Comparison of ENCODE assay signal across 8 cellular contexts in genomic region chr19:43596842-43597461, GRCh38. TPM values are rescaled to one million over a fixed set of nuclear protein-coding genes. Genes with fewer than 3 reads are reported as not detected.
DNase-seq lines count a peak whose midpoint lies in the region; ATAC-seq, FAIRE-seq and TF ChIP-seq lines count a peak whose summit lies in the region.

No MANE protein-coding gene starts in this region.

- H3K9me2 ChIP-seq in DOHH2 (replicated peaks; ENCODE audit: control insufficient read depth, low read length): no peaks in the 10 kb centered on the region

- peaks cover 18% of the 10 kb centered on the region for H3K4me1 ChIP-seq in DOHH2 (ENCODE audit: control insufficient read depth, low read length)
- H3K4me1 ChIP-seq in H1 (replicated peaks in 1 of 4; ENCODE audit: control insufficient read depth in 3 of 4, insufficient read depth in 4 of 4, low read length in 3 of 4): peaks cover 2 to 6% (median 3%) of the 10 kb centered on the region in 4 experiments; a peak in 6 of 7 replicates
- H3K4me1 ChIP-seq in neutrophil (ENCODE audit: control insufficient read depth in 1 of 2, insufficient read depth in 1 of 2, low read depth in 1 of 2, low read length in 1 of 2): peaks cover 32 to 40% of the 10 kb centered on the region in 2 experiments

- H2BK5ac ChIP-seq in H1 (ENCODE audit: low read depth, low read length): no peak overlapping the region

- H3K18ac ChIP-seq in H1 (ENCODE audit: extremely low read depth, low read length): no peak overlapping the region

- CTCF ChIA-PET in H1 (lab: Charles Lee; ENCODE audit: partially characterized antibody): interaction anchor here (0.7 to 6.5 kb wide), 10 partner anchors 9 to 285 kb away, joined by 3 to 92 read pairs (median 20); partner anchors contain the start of gene ZNF575

- no peak for TF ChIP-seq RAD21 in H1 (IDR thresholded peaks at IDR 0.05 in 1 of 2, conservative IDR thresholded peaks at IDR 0.05 in 1 of 2; ENCODE audit: low read depth in 2 of 2, low read length in 2 of 2)

- H3K79me1 ChIP-seq in H1 (ENCODE audit: low read depth, low read length): peaks cover 7% of the 10 kb centered on the region

- peak overlapping the region; percentile 61; the same call in 1 of the 2 replicates for H2AK5ac ChIP-seq in H1 (ENCODE audit: low read depth, low read length)

- no peak overlapping the region for H2BK20ac ChIP-seq in H1 (ENCODE audit: low read length)

- H3K23ac ChIP-seq in H1 (ENCODE audit: insufficient read length): no peak overlapping the region

- H3K14ac ChIP-seq in H1 (ENCODE audit: insufficient read length): no peak overlapping the region

- H3K79me2 ChIP-seq in DOHH2 (ENCODE audit: control insufficient read depth, low read length): peaks cover 57% of the 10 kb centered on the region
- peaks cover 5 to 20% of the 10 kb centered on the region in 2 experiments for H3K79me2 ChIP-seq in H1 (ENCODE audit: control insufficient read depth in 1 of 2, insufficient read depth in 2 of 2, low read length in 2 of 2)

- H3K4ac ChIP-seq in H1 (replicated peaks; ENCODE audit: insufficient read length, low read depth, low read length): no peak overlapping the region

- H3K56ac ChIP-seq in H1 (replicated peaks; ENCODE audit: insufficient read length, low read depth, low read length): peak overlapping the region; percentile 44

- H3K27me3 ChIP-seq in DOHH2 (ENCODE audit: control insufficient read depth, low read length) (no peaks in the 10 kb centered on the region), H1 (replicated peaks in 1 of 4; ENCODE audit: control insufficient read depth in 3 of 4, extremely low read depth in 1 of 4, insufficient read depth in 3 of 4, low read length in 3 of 4) (no peaks in the 10 kb centered on the region), neutrophil (no peaks in the 10 kb centered on the region)

- H4K5ac ChIP-seq in H1 (ENCODE audit: insufficient read length, low read depth, low read length): no peak overlapping the region

- TF ChIP-seq CTCF in DOHH2 (IDR thresholded peaks at IDR 0.05; ENCODE audit: low read depth, low read length, poor library complexity, severe bottlenecking) (no peak), H1 (IDR thresholded peaks at IDR 0.05; ENCODE audit: control extremely low read depth in 1 of 3, insufficient read depth in 1 of 3, low read depth in 1 of 3, low read length in 3 of 3) (no peak), neutrophil (IDR thresholded peaks at IDR 0.05) (no peak), GM13977 (IDR thresholded peaks at IDR 0.05; ENCODE audit: extremely low read depth, insufficient read depth, missing control alignments) (no peak)

- no peak overlapping the region for H4K91ac ChIP-seq in H1 (replicated peaks; ENCODE audit: insufficient read length, low read length)

- H2BK120ac ChIP-seq in H1 (replicated peaks; ENCODE audit: low read depth, low read length): no peak overlapping the region

- no peaks in the 10 kb centered on the region for H3K9me3 ChIP-seq in DOHH2 (ENCODE audit: control insufficient read depth, insufficient read depth, low read length)
- no peaks in the 10 kb centered on the region for H3K9me3 ChIP-seq in H1 (ENCODE audit: insufficient read depth in 2 of 2, low read depth in 1 of 2, low read length in 1 of 2)
- no peaks in the 10 kb centered on the region for H3K9me3 ChIP-seq in neutrophil

- in situ Hi-C loops in GM13977 (cut with MboI; ENCODE audit: low pct_unique_long_range_greater_than_20kb, low sequenced_read_pairs, unreplicated experiment): no loop called here

- H3F3A ChIP-seq in DOHH2 (ENCODE audit: control insufficient read depth, insufficient read depth): peaks cover 3% of the 10 kb centered on the region; the same call in 1 of the 2 replicates

- H4K8ac ChIP-seq in H1 (ENCODE audit: extremely low read depth, insufficient read depth, low read length): no peak overlapping the region; the same call in 1 of the 2 replicates

- 43% methylated on average over 7 of the region's 7 CpGs; no CpG with 5 or more reads in 1 of the 2 experiments for WGBS in H1 (ENCODE audit: extremely low coverage in 1 of 2, insufficient coverage in 1 of 2, insufficient read length in 1 of 2, insufficient replicate concordance in 2 of 2, low coverage in 1 of 2, low lambda C conversion rate in 2 of 2, missing lambda C conversion rate in 1 of 2), 2 experiments

- H2BK15ac ChIP-seq in H1 (ENCODE audit: low read length): peak overlapping the region; percentile 48; the same call in 1 of the 2 replicates

- H3K27ac ChIP-seq in DOHH2 (ENCODE audit: low read depth, low read length): peak overlapping the region; percentile 72
- H3K27ac ChIP-seq in H1 (ENCODE audit: low read depth, low read length): peak overlapping the region; percentile 97
- peak overlapping the region; percentile 96 for H3K27ac ChIP-seq in neutrophil

- H3K9ac ChIP-seq in H1 (replicated peaks in 1 of 4; ENCODE audit: extremely low read depth in 1 of 4, low read depth in 3 of 4, low read length in 3 of 4): peak overlapping the region; percentile 53 to 94 (median 86)

- FAIRE-seq in H1 (lab: Jason Lieb, UNC): no peak

- H4K20me1 ChIP-seq in DOHH2 (ENCODE audit: control insufficient read depth, insufficient read depth, low read depth, low read length) (no peaks in the 10 kb centered on the region), H1 (replicated peaks in 1 of 2; ENCODE audit: control insufficient read depth in 1 of 2, insufficient read depth in 2 of 2, low read length in 2 of 2) (peaks cover 0 to 3% of the 10 kb centered on the region in 2 experiments)

- H3K4me3 ChIP-seq in DOHH2 (ENCODE audit: low read length) (peak overlapping the region; percentile 83), H1 (ENCODE audit: extremely low read depth in 1 of 4, insufficient read depth in 2 of 4, low read depth in 3 of 4, low read length in 4 of 4) (peak overlapping the region; percentile 60 to 89 (median 76)), neutrophil (ENCODE audit: low read depth in 1 of 2, low read length in 1 of 2) (peak overlapping the region; percentile 74 to 87)

- ATAC-seq in HG02970 (IDR thresholded peaks at IDR 0.05; ENCODE audit: low FRiP score, unreplicated experiment): no peak

- no peak for TF ChIP-seq EP300 in H1 (IDR thresholded peaks at IDR 0.05; ENCODE audit: borderline replicate concordance in 1 of 2, low read depth in 2 of 2, low read length in 2 of 2)

- H3K36me3 ChIP-seq in DOHH2 (ENCODE audit: control insufficient read depth, low read length): peaks cover 45% of the 10 kb centered on the region
- H3K36me3 ChIP-seq in H1 (ENCODE audit: control insufficient read depth in 2 of 4, insufficient read depth in 4 of 4, low read length in 3 of 4): peaks cover 5 to 19% (median 13%) of the 10 kb centered on the region in 4 experiments; a peak in 6 of 8 replicates
- H3K36me3 ChIP-seq in neutrophil: peaks cover 49% of the 10 kb centered on the region

- DNase-seq in OCI-M1 (lab: John Stamatoyannopoulos, UW) (peak; percentile 43), H1 (ENCODE audit: low read depth in 1 of 2, low spot score in 2 of 2) (no peak), GM13977 (ENCODE audit: low spot score) (no peak), GDM1 (lab: John Stamatoyannopoulos, UW) (no peak)
- no peak for DNase-seq in activated CD4-positive, CD25-positive, alpha-beta regulatory T cell (lab: John Stamatoyannopoulos, UW)

- POLR2A ChIA-PET in H1 (lab: Charles Lee; ENCODE audit: partially characterized antibody): interaction anchor here (0.8 to 3.9 kb wide), 11 partner anchors 10 to 71 kb away, joined by 3 to 36 read pairs (median 4); partner anchors contain the start of genes PINLYP, XRCC1, ZNF428 and ZNF575

- H3K23me2 ChIP-seq in H1 (ENCODE audit: low read depth, low read length): peaks cover 16% of the 10 kb centered on the region; the same call in 1 of the 2 replicates

- no peak for TF ChIP-seq POLR2A in H1 (IDR thresholded peaks at IDR 0.05; ENCODE audit: control extremely low read depth in 1 of 2, low read depth in 2 of 2, low read length in 2 of 2)

- H3K4me2 ChIP-seq in DOHH2 (ENCODE audit: low read length) (peak overlapping the region; percentile 90), H1 (ENCODE audit: insufficient read depth in 1 of 2, low read depth in 2 of 2, low read length in 2 of 2) (peak overlapping the region; percentile 89 to 91)

- 0 out of 2 replicates have a peak overlapping the region, but pooled peaks have one; percentile 93 for H2AFZ ChIP-seq in H1 (ENCODE audit: low read length)

- no peak overlapping the region for H2BK12ac ChIP-seq in H1 (ENCODE audit: low read depth, low read length)

RNA-seq across cellular contexts. Expression of gene ZNF576, which starts 0.6 kb away (rescaled TPM):
- total RNA-seq in H1 (2021; fragmentation: NEBNext Ultra II Directional; extraction: Animal tissue kit (Norgen Biotek cat#: 25700)): 13.6 and 14.7 TPM in 2 replicates
- polyA plus RNA-seq in H1 (2011; rRNA removed): 32.4 and 35.9 TPM in 2 replicates
- polyA plus RNA-seq in H1 (2011; cell fraction: cytosol; rRNA removed): 22.3 TPM
- 19.5 TPM for polyA plus RNA-seq in H1 (2011; cell fraction: nucleus; rRNA removed)
- polyA plus RNA-seq in H1 (2012, experiment 1 of 2): 11.7 to 16.0 TPM (median 13.6 TPM) in 4 replicates
- polyA plus RNA-seq in H1 (2012, experiment 2 of 2): 18.5 TPM
- polyA plus RNA-seq in H1 (2013, experiment 1 of 2): 17.0 TPM
- 17.1 TPM for polyA plus RNA-seq in H1 (2013, experiment 2 of 2)
- polyA minus RNA-seq in H1 (2011; rRNA and poly(A)+ RNA removed): 10.6 and 11.2 TPM in 2 replicates
- polyA minus RNA-seq in H1 (2011; cell fraction: cytosol; rRNA and poly(A)+ RNA removed): 4.4 TPM
- 11.5 TPM for polyA minus RNA-seq in H1 (2011; cell fraction: nucleus; rRNA and poly(A)+ RNA removed)

RNA-seq across cellular contexts. Expression of gene IRGQ, which starts 1.0 kb away (rescaled TPM):
- 39.9 and 42.9 TPM in 2 replicates for total RNA-seq in H1 (2021; fragmentation: NEBNext Ultra II Directional; extraction: Animal tissue kit (Norgen Biotek cat#: 25700))
- 10.5 and 16.0 TPM in 2 replicates for polyA plus RNA-seq in H1 (2011; rRNA removed)
- polyA plus RNA-seq in H1 (2011; cell fraction: cytosol; rRNA removed): 12.3 TPM
- 10.5 TPM for polyA plus RNA-seq in H1 (2011; cell fraction: nucleus; rRNA removed)
- polyA plus RNA-seq in H1 (2012, experiment 1 of 2): 10.0 to 13.4 TPM (median 10.7 TPM) in 4 replicates
- 10.2 TPM for polyA plus RNA-seq in H1 (2012, experiment 2 of 2)
- polyA plus RNA-seq in H1 (2013, experiment 1 of 2): 10.4 TPM
- polyA plus RNA-seq in H1 (2013, experiment 2 of 2): 10.1 TPM
- 26.8 and 27.9 TPM in 2 replicates for polyA minus RNA-seq in H1 (2011; rRNA and poly(A)+ RNA removed)
- 15.3 TPM for polyA minus RNA-seq in H1 (2011; cell fraction: cytosol; rRNA and poly(A)+ RNA removed)
- polyA minus RNA-seq in H1 (2011; cell fraction: nucleus; rRNA and poly(A)+ RNA removed): 9.8 TPM

RNA-seq across cellular contexts. Expression of gene SRRM5, which starts 14.9 kb away (rescaled TPM):
- total RNA-seq in H1 (2021; fragmentation: NEBNext Ultra II Directional; extraction: Animal tissue kit (Norgen Biotek cat#: 25700)): 0.11 and 0.25 TPM in 2 replicates
- polyA plus RNA-seq in H1 (2011; rRNA removed): 0.06 and 0.16 TPM in 2 replicates
- 0.25 TPM for polyA plus RNA-seq in H1 (2011; cell fraction: cytosol; rRNA removed)
- polyA plus RNA-seq in H1 (2011; cell fraction: nucleus; rRNA removed): 0.51 TPM
- 0.28 to 0.32 TPM (median 0.29 TPM) in 4 replicates for polyA plus RNA-seq in H1 (2012, experiment 1 of 2)
- polyA plus RNA-seq in H1 (2012, experiment 2 of 2): 0.07 TPM
- polyA plus RNA-seq in H1 (2013, experiment 1 of 2): 0.22 TPM
- polyA plus RNA-seq in H1 (2013, experiment 2 of 2): 0.24 TPM
- 0.07 and 0.28 TPM in 2 replicates for polyA minus RNA-seq in H1 (2011; rRNA and poly(A)+ RNA removed)
- not detected for polyA minus RNA-seq in H1 (2011; cell fraction: cytosol; rRNA and poly(A)+ RNA removed)
- polyA minus RNA-seq in H1 (2011; cell fraction: nucleus; rRNA and poly(A)+ RNA removed): not detected

RNA-seq across cellular contexts. Expression of gene PINLYP, which starts 21.4 kb away (rescaled TPM):
- total RNA-seq in H1 (2021; fragmentation: NEBNext Ultra II Directional; extraction: Animal tissue kit (Norgen Biotek cat#: 25700)): 7.5 and 9.2 TPM in 2 replicates
- polyA plus RNA-seq in H1 (2011; rRNA removed): 27.1 and 31.3 TPM in 2 replicates
- polyA plus RNA-seq in H1 (2011; cell fraction: cytosol; rRNA removed): 28.1 TPM
- polyA plus RNA-seq in H1 (2011; cell fraction: nucleus; rRNA removed): 20.9 TPM
- 20.5 to 24.4 TPM (median 22.4 TPM) in 4 replicates for polyA plus RNA-seq in H1 (2012, experiment 1 of 2)
- 41.5 TPM for polyA plus RNA-seq in H1 (2012, experiment 2 of 2)
- 7.1 TPM for polyA plus RNA-seq in H1 (2013, experiment 1 of 2)
- 7.6 TPM for polyA plus RNA-seq in H1 (2013, experiment 2 of 2)
- 11.0 and 16.5 TPM in 2 replicates for polyA minus RNA-seq in H1 (2011; rRNA and poly(A)+ RNA removed)
- 2.3 TPM for polyA minus RNA-seq in H1 (2011; cell fraction: cytosol; rRNA and poly(A)+ RNA removed)
- 5.3 TPM for polyA minus RNA-seq in H1 (2011; cell fraction: nucleus; rRNA and poly(A)+ RNA removed)

RNA-seq across cellular contexts. Expression of gene XRCC1, which starts 21.6 kb away (rescaled TPM):
- total RNA-seq in H1 (2021; fragmentation: NEBNext Ultra II Directional; extraction: Animal tissue kit (Norgen Biotek cat#: 25700)): 42.5 and 48.5 TPM in 2 replicates
- 44.4 and 57.9 TPM in 2 replicates for polyA plus RNA-seq in H1 (2011; rRNA removed)
- polyA plus RNA-seq in H1 (2011; cell fraction: cytosol; rRNA removed): 67.6 TPM
- polyA plus RNA-seq in H1 (2011; cell fraction: nucleus; rRNA removed): 57.1 TPM
- 42.3 to 62.5 TPM (median 56.6 TPM) in 4 replicates for polyA plus RNA-seq in H1 (2012, experiment 1 of 2)
- polyA plus RNA-seq in H1 (2012, experiment 2 of 2): 33.9 TPM
- polyA plus RNA-seq in H1 (2013, experiment 1 of 2): 25.9 TPM
- 24.4 TPM for polyA plus RNA-seq in H1 (2013, experiment 2 of 2)
- 37.1 and 50.1 TPM in 2 replicates for polyA minus RNA-seq in H1 (2011; rRNA and poly(A)+ RNA removed)
- 37.6 TPM for polyA minus RNA-seq in H1 (2011; cell fraction: cytosol; rRNA and poly(A)+ RNA removed)
- 43.9 TPM for polyA minus RNA-seq in H1 (2011; cell fraction: nucleus; rRNA and poly(A)+ RNA removed)
